Comparison of ENCODE assay signal across 8 cellular contexts in genomic region chr7:99505324-99505662, GRCh38. TPM values are rescaled to one million over a fixed set of nuclear protein-coding genes. Genes with fewer than 3 reads are reported as not detected.
DNase-seq lines count a peak whose midpoint lies in the region; ATAC-seq and TF ChIP-seq lines count a peak whose summit lies in the region.

No MANE protein-coding gene starts in this region.

- H3K36me3 ChIP-seq in CD4-positive, CD25-positive, alpha-beta regulatory T cell (ENCODE audit: control insufficient read depth, insufficient read depth, low read length): no peaks in the 10 kb centered on the region
- H3K36me3 ChIP-seq in right lobe of liver (no peaks in the 10 kb centered on the region), uterus (no peaks in the 10 kb centered on the region)

- 0% methylated on average over 5 of the region's 11 CpGs for WGBS in right lobe of liver (ENCODE audit: insufficient coverage, low coverage, low lambda C conversion rate, missing lambda C conversion rate)

- no peak for TF ChIP-seq CTCF in right lobe of liver (IDR thresholded peaks at IDR 0.05)
- TF ChIP-seq CTCF in uterus (IDR thresholded peaks at IDR 0.05): no peak

- peaks cover 13 to 54% (median 28%) of the 10 kb centered on the region in 4 donors for H3K4me1 Mint-ChIP-seq in CD4-positive, CD25-positive, alpha-beta regulatory T cell

- intact Hi-C loops in right lobe of liver (cut with DNase I): no loop called here
- intact Hi-C loops in uterus (cut with DNase I; ENCODE audit: low total_unique reads): no loop called here

- DNase-seq in CD4-positive, CD25-positive, alpha-beta regulatory T cell: peak in 1 of 3 donors; percentile 27
- DNase-seq in right lobe of liver: no peak
- no peak for DNase-seq in uterus
- no peak for DNase-seq in occipital lobe (lab: John Stamatoyannopoulos, UW)
- DNase-seq in 8988T: no peak
- no peak for DNase-seq in NCI-H2081 (lab: John Stamatoyannopoulos, UW)

- no peaks in the 10 kb centered on the region for H3K27me3 ChIP-seq in CD4-positive, CD25-positive, alpha-beta regulatory T cell (ENCODE audit: control insufficient read depth, insufficient read depth, low read length)
- H3K27me3 ChIP-seq in right lobe of liver (no peaks in the 10 kb centered on the region), uterus (no peaks in the 10 kb centered on the region)

- peak overlapping the region; percentile 94 to 99 (median 98) for H3K27ac Mint-ChIP-seq in CD4-positive, CD25-positive, alpha-beta regulatory T cell

- no peak for TF ChIP-seq POLR2A in right lobe of liver (IDR thresholded peaks at IDR 0.05)
- TF ChIP-seq POLR2A in uterus (IDR thresholded peaks at IDR 0.05): peak in 1 of 2 donors; percentile 47

- H3K4me3 ChIP-seq in CD4-positive, CD25-positive, alpha-beta regulatory T cell (ENCODE audit: low read depth, low read length): peak overlapping the region; percentile 91
- H3K4me3 ChIP-seq in right lobe of liver: peak overlapping the region; percentile 71 to 92 (median 76)
- H3K4me3 ChIP-seq in uterus: peak overlapping the region; percentile 53 to 98

- H3K9me3 Mint-ChIP-seq in CD4-positive, CD25-positive, alpha-beta regulatory T cell: no peaks in the 10 kb centered on the region

- peaks cover 29% of the 10 kb centered on the region for H3K4me1 ChIP-seq in CD4-positive, CD25-positive, alpha-beta regulatory T cell (ENCODE audit: control insufficient read depth, insufficient read depth, low read length, poor library complexity, severe bottlenecking)
- H3K4me1 ChIP-seq in right lobe of liver: peaks cover 0 to 27% (median 7%) of the 10 kb centered on the region in 4 donors
- H3K4me1 ChIP-seq in uterus: peaks cover 6 to 17% of the 10 kb centered on the region in 2 donors

- no peaks in the 10 kb centered on the region for H3K36me3 Mint-ChIP-seq in CD4-positive, CD25-positive, alpha-beta regulatory T cell

- H3K9me3 ChIP-seq in CD4-positive, CD25-positive, alpha-beta regulatory T cell (ENCODE audit: control insufficient read depth in 2 of 2, low read length in 2 of 2): no peaks in the 10 kb centered on the region
- H3K9me3 ChIP-seq in right lobe of liver (no peaks in the 10 kb centered on the region), uterus (no peaks in the 10 kb centered on the region)

- peak overlapping the region; percentile 95 to 99 (median 97) for H3K4me3 Mint-ChIP-seq in CD4-positive, CD25-positive, alpha-beta regulatory T cell

- peak overlapping the region; percentile 92 for H3K27ac ChIP-seq in CD4-positive, CD25-positive, alpha-beta regulatory T cell (ENCODE audit: insufficient read depth, low read length, poor library complexity, severe bottlenecking)
- H3K27ac ChIP-seq in angular gyrus (ENCODE audit: low read depth, low read length): peak overlapping the region; percentile 99
- H3K27ac ChIP-seq in right lobe of liver: peak overlapping the region; percentile 84 to 90 (median 88)
- peak overlapping the region; percentile 93 to 96 for H3K27ac ChIP-seq in uterus

- ATAC-seq in CD4-positive, CD25-positive, alpha-beta regulatory T cell (ENCODE audit: low read depth in 2 of 2): no peak
- peak; percentile 2 for ATAC-seq in HG02885 (IDR thresholded peaks at IDR 0.05; ENCODE audit: poor library complexity, unreplicated experiment)
- no peak for ATAC-seq in right lobe of liver

- no peaks in the 10 kb centered on the region for H3K27me3 Mint-ChIP-seq in CD4-positive, CD25-positive, alpha-beta regulatory T cell

RNA-seq across cellular contexts. Expression of gene ZKSCAN5, which starts 0.8 kb away (rescaled TPM):
- total RNA-seq in CD4-positive, CD25-positive, alpha-beta regulatory T cell: 5.8 TPM
- 1 to 10 TPM; 2.8 to 5.0 (median 4.2) TPM for polyA plus RNA-seq in CD4-positive, CD25-positive, alpha-beta regulatory T cell
- total RNA-seq in right lobe of liver: 1 to 10 TPM; 2.7 to 4.4 (median 3.1) TPM
- 10 to 100 TPM in 1 of 4 donors, 1 to 10 TPM in 3; 3.1 to 15.5 (median 9.2) TPM for total RNA-seq in uterus
- total RNA-seq in occipital lobe: 19.8 TPM

RNA-seq across cellular contexts. Expression of gene ZNF394, which starts 5.2 kb away (rescaled TPM):
- 224 TPM for total RNA-seq in CD4-positive, CD25-positive, alpha-beta regulatory T cell
- 10 to 100 TPM; 53.9 to 72.0 (median 69.4) TPM for polyA plus RNA-seq in CD4-positive, CD25-positive, alpha-beta regulatory T cell
- total RNA-seq in right lobe of liver (10 to 100 TPM in 2 of 6 experiments, 1 to 10 TPM in 4; 6.6 to 12.3 (median 9.4) TPM), uterus (10 to 100 TPM; 22.8 to 55.0 (median 43.3) TPM), occipital lobe (36.3 TPM)

RNA-seq across cellular contexts. Expression of gene ZNF789, which starts 32.6 kb away (rescaled TPM):
- 15.8 TPM for total RNA-seq in CD4-positive, CD25-positive, alpha-beta regulatory T cell
- 1 to 10 TPM; 4.2 to 6.9 (median 6.2) TPM for polyA plus RNA-seq in CD4-positive, CD25-positive, alpha-beta regulatory T cell
- 1 to 10 TPM; 2.8 to 5.6 (median 4.0) TPM for total RNA-seq in right lobe of liver
- total RNA-seq in uterus: 10 to 100 TPM in 3 of 4 donors, 1 to 10 TPM in 1; 1.5 to 24.5 (median 16.8) TPM
- 25.3 TPM for total RNA-seq in occipital lobe

RNA-seq across cellular contexts. Expression of gene ATP5MF, which starts 39.3 kb away (rescaled TPM):
- 117 TPM for total RNA-seq in CD4-positive, CD25-positive, alpha-beta regulatory T cell
- polyA plus RNA-seq in CD4-positive, CD25-positive, alpha-beta regulatory T cell: 100 to 1,000 TPM; 433 to 595 (median 475) TPM
- 1,000 to 10,000 TPM in 2 of 6 experiments, 100 to 1,000 TPM in 4; 134 to 1,633 (median 145) TPM for total RNA-seq in right lobe of liver
- 100 to 1,000 TPM; 135 to 598 (median 384) TPM for total RNA-seq in uterus
- total RNA-seq in occipital lobe: 256 TPM

RNA-seq across cellular contexts. Expression of gene FAM200A, which starts 46.6 kb away (rescaled TPM):
- total RNA-seq in CD4-positive, CD25-positive, alpha-beta regulatory T cell: 3.1 TPM
- 10 to 100 TPM in 1 of 4 donors, 1 to 10 TPM in 3; 3.6 to 10.8 (median 5.2) TPM for polyA plus RNA-seq in CD4-positive, CD25-positive, alpha-beta regulatory T cell
- total RNA-seq in right lobe of liver (1 to 10 TPM; 1.4 to 3.4 (median 2.3) TPM), uterus (10 to 100 TPM in 1 of 4 donors, 1 to 10 TPM in 3; 1.3 to 22.6 (median 5.1) TPM), occipital lobe (18.9 TPM)
